1 cellular context compared by ENCODE assay signal in genomic region chr12:112599871-112600270, GRCh38.
A peak's percentile ranks its signal among the peaks of the same experiment; 100 is the strongest.
TF ChIP-seq lines count a peak whose summit lies in the region.

No MANE protein-coding gene starts in this region.

TF ChIP-seq in HepG2, 621 proteins besides CTCF, POLR2A, EP300 and RAD21 (continued from another document and continues in another):
- TF ChIP-seq HNF1B (CRISPR knock-in tag; IDR thresholded peaks at IDR 0.05) = no peak
- TF ChIP-seq DZIP1 (CRISPR knock-in tag; IDR thresholded peaks at IDR 0.05) = no peak
- TF ChIP-seq KLF6 (CRISPR knock-in tag; IDR thresholded peaks at IDR 0.05) = no peak
- no peak for TF ChIP-seq ZBTB4 (CRISPR knock-in tag; IDR thresholded peaks at IDR 0.05; ENCODE audit: borderline replicate concordance)
- no peak for TF ChIP-seq ZNF143 (CRISPR knock-in tag; IDR thresholded peaks at IDR 0.05)
- TF ChIP-seq ZBED4 (CRISPR knock-in tag; IDR thresholded peaks at IDR 0.05; ENCODE audit: borderline replicate concordance) = 0 out of 2 replicates have a peak, but pooled peaks have one; percentile 32
- no peak for TF ChIP-seq MLXIP (CRISPR knock-in tag; IDR thresholded peaks at IDR 0.05; ENCODE audit: borderline replicate concordance)
- peak; percentile 36; the same call in 1 of the 2 replicates for TF ChIP-seq ETV5 (CRISPR knock-in tag; IDR thresholded peaks at IDR 0.05; ENCODE audit: borderline replicate concordance)
- TF ChIP-seq ZNF121 (CRISPR knock-in tag; IDR thresholded peaks at IDR 0.05) = no peak
- TF ChIP-seq ZNF644 (CRISPR knock-in tag; IDR thresholded peaks at IDR 0.05; ENCODE audit: low read depth) = peak; percentile 66; the same call in 1 of the 2 replicates
- no peak for TF ChIP-seq RFXAP (CRISPR knock-in tag; IDR thresholded peaks at IDR 0.05; ENCODE audit: borderline replicate concordance)
- TF ChIP-seq ATM (IDR thresholded peaks at IDR 0.05; ENCODE audit: borderline replicate concordance) = no peak
- no peak for TF ChIP-seq SUZ12 (IDR thresholded peaks at IDR 0.05; ENCODE audit: low read depth, low read length)
- no peak for TF ChIP-seq ZNF788 (CRISPR knock-in tag; IDR thresholded peaks at IDR 0.05; ENCODE audit: borderline replicate concordance)
- TF ChIP-seq CREM (IDR thresholded peaks at IDR 0.05) = peak; percentile 56; the same call in 1 of the 2 replicates
- TF ChIP-seq CREM (CRISPR knock-in tag; IDR thresholded peaks at IDR 0.05) = no peak
- no peak for TF ChIP-seq CBX1 (IDR thresholded peaks at IDR 0.05; ENCODE audit: low read depth)
- TF ChIP-seq ZMYM4 (CRISPR knock-in tag; IDR thresholded peaks at IDR 0.05) = peak; percentile 69
- no peak for TF ChIP-seq ELK4 (CRISPR knock-in tag; IDR thresholded peaks at IDR 0.05; ENCODE audit: borderline replicate concordance)
- TF ChIP-seq ZNF441 (CRISPR knock-in tag; IDR thresholded peaks at IDR 0.05; ENCODE audit: borderline replicate concordance) = no peak
- no peak for TF ChIP-seq PHB2 (IDR thresholded peaks at IDR 0.05; ENCODE audit: partially characterized antibody)
- TF ChIP-seq ZSCAN21 (CRISPR knock-in tag; IDR thresholded peaks at IDR 0.05; ENCODE audit: borderline replicate concordance) = no peak
- TF ChIP-seq PATZ1 (CRISPR knock-in tag; IDR thresholded peaks at IDR 0.05) = peak; percentile 54; the same call in 1 of the 2 replicates
- TF ChIP-seq ZNF20 (CRISPR knock-in tag; IDR thresholded peaks at IDR 0.05) = no peak
- TF ChIP-seq ZNF414 (CRISPR knock-in tag; IDR thresholded peaks at IDR 0.05) = 0 out of 2 replicates have a peak, but pooled peaks have one; percentile 37
- peak; percentile 75 for TF ChIP-seq ARID3A (IDR thresholded peaks at IDR 0.05; ENCODE audit: low read depth, low read length)
- TF ChIP-seq PHF20 (CRISPR knock-in tag; IDR thresholded peaks at IDR 0.05) = no peak
- no peak for TF ChIP-seq NFRKB (IDR thresholded peaks at IDR 0.05)
- peak; percentile 54; the same call in 1 of the 2 replicates for TF ChIP-seq SALL1 (CRISPR knock-in tag; IDR thresholded peaks at IDR 0.05)
- peak; percentile 79 for TF ChIP-seq LCORL (IDR thresholded peaks at IDR 0.05)
- TF ChIP-seq LCORL (CRISPR knock-in tag; IDR thresholded peaks at IDR 0.05) = peak; percentile 84
- no peak for TF ChIP-seq ZNF430 (CRISPR knock-in tag; IDR thresholded peaks at IDR 0.05)
- peak; percentile 74; the same call in 1 of the 2 replicates for TF ChIP-seq HDAC2 (CRISPR knock-in tag; IDR thresholded peaks at IDR 0.05)
- TF ChIP-seq ZNF770 (CRISPR knock-in tag; IDR thresholded peaks at IDR 0.05) = 0 out of 2 replicates have a peak, but pooled peaks have one; percentile 9
- TF ChIP-seq PPARG (CRISPR knock-in tag; conservative IDR thresholded peaks at IDR 0.05) = peak; percentile 66
- no peak for TF ChIP-seq ZNF746 (CRISPR knock-in tag; IDR thresholded peaks at IDR 0.05)
